Comparison of ENCODE assay signal across 30 cellular contexts in genomic region chr2:133530645-133531044, GRCh38.
"Had no signal": no experiment of that assay in that cellular context is flagged by ENCODE, and none has a peak within 500 bp of the region (broad histone marks: within the 10 kb centered on the region; RNA-seq: fewer than 3 reads in every experiment).

No MANE protein-coding gene starts in this region.

- H3K27ac ChIP-seq: neural progenitor cell, ovary, parathyroid adenoma, psoas muscle, right lobe of liver, skin epidermis, spleen, stomach, thoracic aorta, thyroid gland, tibial nerve, upper lobe of left lung, vagina had no signal

- H2AFZ ChIP-seq: neural progenitor cell, parathyroid adenoma had no signal

- H3K36me3 ChIP-seq: neural progenitor cell, ovary, right lobe of liver, spleen, stomach, thoracic aorta, thyroid gland, tibial nerve, upper lobe of left lung, vagina had no signal

- H3K9me3 Mint-ChIP-seq: nephron, neural progenitor cell had no signal

- H3K27ac Mint-ChIP-seq: natural killer cell; nephron; neural progenitor cell; progenitor cell of endocrine pancreas; stimulated activated memory B cell treated with anti-CD40 and anti-IgM and Interleukin-4, amounts not matched to agents 10 μg/mL and 1 μg/mL and 100 μg/mL, for 72 hours; stimulated activated naive CD8-positive, alpha-beta T cell treated with anti-CD3 and anti-CD28 coated beads, Interleukin-15, Interleukin-2, amounts not matched to agents 100 ng/mL and 50 ng/mL, for 24 hours had no signal

- H3K36me3 Mint-ChIP-seq: natural killer cell; neural progenitor cell; stimulated activated memory B cell treated with anti-CD40 and anti-IgM and Interleukin-4, amounts not matched to agents 10 μg/mL and 1 μg/mL and 100 μg/mL, for 72 hours had no signal

- FAIRE-seq: urothelium cell line had no signal

- H3K9me3 ChIP-seq: ovary, psoas muscle, right lobe of liver, spleen, stomach, thoracic aorta, thyroid gland, tibial nerve, upper lobe of left lung, vagina had no signal

- H3K4me1 ChIP-seq: neural progenitor cell, parathyroid adenoma, psoas muscle, right lobe of liver, spleen, stomach, thyroid gland, tibial nerve, upper lobe of left lung, vagina had no signal

- H3K4me3 ChIP-seq: neural progenitor cell, ovary, psoas muscle, right lobe of liver, skin epidermis, smooth muscle cell, spleen, stomach, thoracic aorta, thyroid gland, tibial nerve, upper lobe of left lung, vagina had no signal

- H3K27me3 ChIP-seq: ovary, right lobe of liver, spleen, stomach, thyroid gland, tibial nerve, upper lobe of left lung, vagina had no signal

- H3K4me3 Mint-ChIP-seq: natural killer cell; nephron; neural progenitor cell; stimulated activated memory B cell treated with anti-CD40 and anti-IgM and Interleukin-4, amounts not matched to agents 10 μg/mL and 1 μg/mL and 100 μg/mL, for 72 hours; stimulated activated naive CD8-positive, alpha-beta T cell treated with anti-CD3 and anti-CD28 coated beads, Interleukin-15, Interleukin-2, amounts not matched to agents 100 ng/mL and 50 ng/mL, for 24 hours had no signal

- H3K4me1 Mint-ChIP-seq: natural killer cell; stimulated activated memory B cell treated with anti-CD40 and anti-IgM and Interleukin-4, amounts not matched to agents 10 μg/mL and 1 μg/mL and 100 μg/mL, for 72 hours had no signal

- H3K4me2 ChIP-seq: neural progenitor cell, smooth muscle cell had no signal

- H3K9ac ChIP-seq: neural progenitor cell, parathyroid adenoma had no signal

- H3K79me2 ChIP-seq: parathyroid adenoma had no signal

- ATAC-seq: natural killer cell; psoas muscle; right cardiac atrium; right lobe of liver; stimulated activated memory B cell treated with anti-CD40 and anti-IgM and Interleukin-4, amounts not matched to agents 10 μg/mL and 1 μg/mL and 100 μg/mL, for 72 hours had no signal

- H3K27me3 Mint-ChIP-seq: stimulated activated naive CD8-positive, alpha-beta T cell treated with anti-CD3 and anti-CD28 coated beads, Interleukin-15, Interleukin-2, amounts not matched to agents 100 ng/mL and 50 ng/mL, for 24 hours had no signal

- DNase-seq: natural killer cell; occipital lobe; ovary; posterior cingulate gyrus; psoas muscle; right cardiac atrium; right lobe of liver; spleen; stimulated activated CD4-positive, alpha-beta T cell treated with anti-CD3 and anti-CD28 coated beads, Interleukin-12 subunit alpha, Interleukin-12 subunit beta, amount 100 ng/mL, for 4 hours; stimulated activated CD4-positive, alpha-beta T cell treated with anti-CD3 and anti-CD28 coated beads, Interleukin-1b, Interleukin-23, amount 100 ng/mL, for 48 hours; stimulated activated CD4-positive, alpha-beta T cell treated with anti-CD3 and anti-CD28 coated beads, Interleukin-4, amount 100 ng/mL, for 1 hour; stimulated activated CD4-positive, alpha-beta T cell treated with anti-CD3 and anti-CD28 coated beads, Interleukin-4, amount 100 ng/mL, for 4 hours; stimulated activated CD8-positive, alpha-beta memory T cell treated with anti-CD3 and anti-CD28 coated beads, Interleukin-4, amount 100 ng/mL, for 48 hours; stimulated activated naive CD4-positive, alpha-beta T cell treated with Interleukin-2 at 50 U/mL for 16 hours; stomach; thyroid gland; trophoblast cell; upper lobe of left lung had no signal
